Comparison of ENCODE assay signal across 20 cellular contexts in genomic region chr9:127182901-127183746, GRCh38.
DNase-seq lines count a peak whose midpoint lies in the region; ATAC-seq and TF ChIP-seq lines count a peak whose summit lies in the region.
"Had no signal": no experiment of that assay in that cellular context is flagged by ENCODE, and none has a peak within 500 bp of the region (broad histone marks: within the 10 kb centered on the region; RNA-seq: fewer than 3 reads in every experiment).

No MANE protein-coding gene starts in this region.

- no peak overlapping the region for H2BK15ac ChIP-seq in mesendoderm (replicated peaks; ENCODE audit: low read depth)

- TF ChIP-seq POLR2A in uterus (IDR thresholded peaks at IDR 0.05) (no peak), testis (IDR thresholded peaks at IDR 0.05) (no peak)

- intact Hi-C loops in heart right ventricle (cut with DNase I), result loop anchor here in 1 of 10 donors (2.0 kb wide), 1 partner anchor 50 kb away; no protein-coding TSS in a partner anchor
- intact Hi-C loops in left ventricle myocardium superior (cut with micrococcal nuclease), result no loop called here
- intact Hi-C loops in uterus (cut with DNase I; ENCODE audit: low total_unique reads), result no loop called here
- intact Hi-C loops in testis (cut with DNase I; ENCODE audit: low total_unique reads), result no loop called here

- H3K27ac ChIP-seq in heart right ventricle (peak overlapping the region in 8 of 10 donors; percentile 78 to 97 (median 89)), brain microvascular endothelial cell (no peak overlapping the region), mesendoderm (ENCODE audit: low read depth, low read length) (no peak overlapping the region), uterus (peak overlapping the region; percentile 93 to 99), testis (no peak overlapping the region)
- H3K27ac ChIP-seq: RWPE1 had no signal

- H3K4ac ChIP-seq in mesendoderm (ENCODE audit: low read depth, low read length), result no peak overlapping the region

- H2BK120ac ChIP-seq in mesendoderm (ENCODE audit: low read depth, low read length), result no peak overlapping the region

- no peak overlapping the region for H2BK5ac ChIP-seq in mesendoderm (ENCODE audit: low read length)

- no peaks in the 10 kb centered on the region for H3K79me2 ChIP-seq in mesendoderm (ENCODE audit: control insufficient read depth, insufficient read depth, low read length)

- no peak overlapping the region for H3K4me2 ChIP-seq in mesendoderm (ENCODE audit: low read length)

- H3K23ac ChIP-seq in mesendoderm (ENCODE audit: low read length), result no peak overlapping the region

- H3K9me3 ChIP-seq in heart right ventricle (no peaks in the 10 kb centered on the region), uterus (no peaks in the 10 kb centered on the region), testis (no peaks in the 10 kb centered on the region)

- no peak overlapping the region for H3K18ac ChIP-seq in mesendoderm (ENCODE audit: low read length)

- H3K36me3 ChIP-seq in heart right ventricle (no peaks in the 10 kb centered on the region), brain microvascular endothelial cell (replicated peaks) (no peaks in the 10 kb centered on the region), mesendoderm (ENCODE audit: control insufficient read depth, insufficient read depth, low read length) (no peaks in the 10 kb centered on the region), uterus (no peaks in the 10 kb centered on the region), testis (ENCODE audit: low read depth, missing control alignments) (no peaks in the 10 kb centered on the region)

- ATAC-seq in heart right ventricle (no peak), left ventricle myocardium superior (no peak)
- ATAC-seq: stimulated activated memory B cell treated with anti-CD40 and anti-IgM and Interleukin-4, amounts not matched to agents 10 μg/mL and 1 μg/mL and 100 μg/mL, for 72 hours had no signal

- no peak overlapping the region for H4K8ac ChIP-seq in mesendoderm (ENCODE audit: low read depth, low read length)

- no peak overlapping the region for H3K4me3 ChIP-seq in heart right ventricle
- no peak overlapping the region for H3K4me3 ChIP-seq in brain microvascular endothelial cell (ENCODE audit: low read depth, low read length)
- H3K4me3 ChIP-seq in mesendoderm (ENCODE audit: low read length), result no peak overlapping the region
- no peak overlapping the region for H3K4me3 ChIP-seq in uterus
- H3K4me3 ChIP-seq in testis, result no peak overlapping the region

- H3K27me3 ChIP-seq in heart right ventricle, result no peaks in the 10 kb centered on the region
- no peaks in the 10 kb centered on the region for H3K27me3 ChIP-seq in brain microvascular endothelial cell (replicated peaks)
- no peaks in the 10 kb centered on the region for H3K27me3 ChIP-seq in mesendoderm (ENCODE audit: insufficient read depth, low read length, poor library complexity)
- no peaks in the 10 kb centered on the region for H3K27me3 ChIP-seq in uterus
- no peaks in the 10 kb centered on the region for H3K27me3 ChIP-seq in testis

- H3K79me1 ChIP-seq in mesendoderm (ENCODE audit: low read length), result no peaks in the 10 kb centered on the region

- no peak overlapping the region for H4K5ac ChIP-seq in mesendoderm (ENCODE audit: low read length)

- peak overlapping the region; percentile 38 for H3K56ac ChIP-seq in mesendoderm (ENCODE audit: low read length)

- no peak overlapping the region for H2AK5ac ChIP-seq in mesendoderm (ENCODE audit: low read length)

- DNase-seq in heart right ventricle, result no peak
- no peak for DNase-seq in left ventricle myocardium superior
- peak; percentile 29 for DNase-seq in brain microvascular endothelial cell
- peak; percentile 17 for DNase-seq in mesendoderm
- peak in 1 of 2 donors; percentile 20 for DNase-seq in uterus
- DNase-seq in NCI-H1048 (lab: John Stamatoyannopoulos, UW), result no peak
- DNase-seq in CD1c-positive myeloid dendritic cell (ENCODE audit: extremely low spot score), result no peak
- no peak for DNase-seq in testis
- DNase-seq: activated naive CD4-positive, alpha-beta T cell treated with Interleukin-2 at 50 U/mL for 16 hours; activated T-cell treated with anti-CD3 and anti-CD28 coated beads for 4 hours; CD4-positive, alpha-beta T cell; DND-41; MM.1S; naive B cell; NCI-H187 treated with DMSO at 0.1 percent for 48 hours; NCI-H446 treated with DMSO at 0.1 percent for 48 hours; stimulated activated CD4-positive, alpha-beta T cell treated with anti-CD3 and anti-CD28 coated beads, Interleukin-15, amount 100 ng/mL, for 24 hours; SW 1271 had no signal

- WGBS in heart right ventricle, 2 donors, result 91 to 96% methylated on average over 14 of the region's 14 CpGs
- WGBS in mesendoderm (ENCODE audit: extremely low coverage, insufficient coverage, low lambda C conversion rate), result no CpG with 5 or more reads among the region's 14 CpGs
- WGBS in testis, 2 donors, result 92 to 96% methylated on average over 11 to 14 of the region's 14 CpGs

- H3K4me1 ChIP-seq in heart right ventricle (peaks cover 24 to 82% (median 59%) of the 10 kb centered on the region in 9 donors), mesendoderm (ENCODE audit: control insufficient read depth, low read depth, low read length) (peaks cover 3% of the 10 kb centered on the region), uterus (peaks cover 9 to 18% of the 10 kb centered on the region in 2 donors), testis (peaks cover 32% of the 10 kb centered on the region)

- H3K9ac ChIP-seq in mesendoderm (ENCODE audit: low read length), result no peak overlapping the region

- in situ Hi-C loops in brain microvascular endothelial cell (cut with HindIII; ENCODE audit: low pct_ligation_motif_present, low sequenced_read_pairs), result no loop called here

- TF ChIP-seq CTCF in heart right ventricle (IDR thresholded peaks at IDR 0.05), result no peak
- TF ChIP-seq CTCF in brain microvascular endothelial cell (IDR thresholded peaks at IDR 0.05; ENCODE audit: low read depth, low read length, missing control alignments), result no peak
- no peak for TF ChIP-seq CTCF in uterus (IDR thresholded peaks at IDR 0.05)
- TF ChIP-seq CTCF in testis (IDR thresholded peaks at IDR 0.05), result no peak

Comparison
In these comparisons a context has a peak if more than half of its experiments do, and no peak if none do; other contexts are left out.
1. DNase-seq: peak in brain microvascular endothelial cell (single experiment) and mesendoderm (single experiment); none in heart right ventricle (0 of 2), left ventricle myocardium superior (single experiment), NCI-H1048 (single experiment), CD1c-positive myeloid dendritic cell (single experiment) and testis (single experiment).
2. H3K27ac ChIP-seq: peak in heart right ventricle (8 of 10) and uterus (2 of 2); none in brain microvascular endothelial cell (single experiment), mesendoderm (single experiment) and testis (0 of 2).